24 cellular contexts compared by ENCODE assay signal in the genomic region with DNA sequence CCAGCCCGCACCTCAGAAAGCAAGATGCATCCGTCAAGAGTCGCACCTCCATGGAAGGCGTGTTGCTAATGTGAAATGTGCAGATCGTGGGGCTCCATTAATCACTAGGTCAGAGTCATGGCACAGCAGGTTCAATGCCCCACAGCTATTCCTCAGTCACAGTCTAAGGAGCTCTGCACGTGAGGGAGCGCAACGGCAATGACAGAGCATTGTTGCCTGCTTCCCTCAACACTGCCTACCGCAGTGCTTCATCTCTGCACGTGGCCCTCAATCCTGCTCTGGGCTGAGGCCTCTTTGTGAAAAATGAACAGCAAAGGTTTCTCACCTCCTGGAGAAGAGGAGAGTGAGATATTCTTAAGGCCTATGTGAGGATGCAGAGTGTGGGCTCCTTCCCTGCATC.
A peak's percentile ranks its signal among the peaks of the same experiment; 100 is the strongest.
DNase-seq lines count a peak whose midpoint lies in the region; ATAC-seq and TF ChIP-seq lines count a peak whose summit lies in the region.
"Had no signal": no experiment of that assay in that cellular context is flagged by ENCODE, and none has a peak within 500 bp of the region (broad histone marks: within the 10 kb centered on the region; RNA-seq: fewer than 3 reads in every experiment).

No MANE protein-coding gene starts in this region.

- TF ChIP-seq EP300 in esophagus muscularis mucosa (IDR thresholded peaks at IDR 0.05): no peak

- no peaks in the 10 kb centered on the region for H3K27me3 Mint-ChIP-seq in osteocyte (ENCODE audit: unreplicated experiment)

- 97% methylated on average over 10 of the region's 10 CpGs for WGBS in GM23248 (ENCODE audit: low coverage in 1 of 2, low lambda C conversion rate in 2 of 2, missing lambda C conversion rate in 2 of 2), 2 experiments
- 86% methylated on average over 10 of the region's 10 CpGs for WGBS in esophagus muscularis mucosa

- no peak overlapping the region for H3K9ac ChIP-seq in GM23248
- H3K9ac ChIP-seq: SK-N-SH had no signal

- no peak for TF ChIP-seq POLR2A in esophagus muscularis mucosa (IDR thresholded peaks at IDR 0.05; ENCODE audit: low read depth)

- in situ Hi-C loops in GM23248 (cut with MboI): no loop called here

- H3K4me1 ChIP-seq in GM23248 (ENCODE audit: insufficient read depth) (peaks cover 44% of the 10 kb centered on the region), RWPE2 (ENCODE audit: insufficient read depth, poor library complexity, severe bottlenecking) (peaks cover 34% of the 10 kb centered on the region), esophagus muscularis mucosa (no peaks in the 10 kb centered on the region)
- H3K4me1 ChIP-seq: A549, Peyer's patch had no signal

- no peaks in the 10 kb centered on the region for H3K36me3 Mint-ChIP-seq in osteocyte (ENCODE audit: unreplicated experiment)
- H3K36me3 Mint-ChIP-seq: CD4-positive, alpha-beta memory T cell had no signal

- no peaks in the 10 kb centered on the region for H3K79me2 ChIP-seq in GM23248 (ENCODE audit: insufficient read depth)

- H3K27ac Mint-ChIP-seq in osteocyte (ENCODE audit: unreplicated experiment): no peak overlapping the region
- H3K27ac Mint-ChIP-seq: CD4-positive, alpha-beta memory T cell had no signal

- H3K4me2 ChIP-seq in GM23248 (ENCODE audit: unreplicated experiment): no peak overlapping the region
- H3K4me2 ChIP-seq: A549, SK-N-SH had no signal

- peak overlapping the region; percentile 98 for H3K27ac ChIP-seq in GM23248
- peak overlapping the region; percentile 90 for H3K27ac ChIP-seq in RWPE2 (ENCODE audit: poor library complexity, severe bottlenecking)
- H3K27ac ChIP-seq in esophagus muscularis mucosa (replicated peaks in 1 of 4): no peak overlapping the region
- H3K27ac ChIP-seq: A549, Peyer's patch had no signal

- H3K27me3 ChIP-seq in GM23248 (replicated peaks; ENCODE audit: insufficient read depth) (no peaks in the 10 kb centered on the region), RWPE2 (ENCODE audit: insufficient read depth, poor library complexity, severe bottlenecking) (no peaks in the 10 kb centered on the region), esophagus muscularis mucosa (peaks cover 0 to 9% (median 0%) of the 10 kb centered on the region in 4 donors)
- H3K27me3 ChIP-seq: MG63, Peyer's patch had no signal

- intact Hi-C loops in esophagus muscularis mucosa (cut with DNase I): no loop called here

- TF ChIP-seq CTCF in RWPE2 (IDR thresholded peaks at IDR 0.05; ENCODE audit: poor library complexity, severe bottlenecking): no peak
- no peak for TF ChIP-seq CTCF in esophagus muscularis mucosa (IDR thresholded peaks at IDR 0.05)
- no peak for TF ChIP-seq CTCF in osteocyte (IDR thresholded peaks at IDR 0.05)

- H3K4me3 Mint-ChIP-seq in osteocyte (ENCODE audit: unreplicated experiment): no peak overlapping the region
- H3K4me3 Mint-ChIP-seq: CD4-positive, alpha-beta memory T cell had no signal

- ATAC-seq in RWPE2 (ENCODE audit: low read depth) (no peak), HG02840 (IDR thresholded peaks at IDR 0.05; ENCODE audit: low FRiP score, unreplicated experiment) (no peak), GM21529 (IDR thresholded peaks at IDR 0.05; ENCODE audit: unreplicated experiment) (no peak)
- ATAC-seq: A549 had no signal

- H4K20me1 ChIP-seq in GM23248 (ENCODE audit: insufficient read depth): no peaks in the 10 kb centered on the region

- no peaks in the 10 kb centered on the region for H3K4me1 Mint-ChIP-seq in osteocyte (ENCODE audit: unreplicated experiment)
- H3K4me1 Mint-ChIP-seq: CD4-positive, alpha-beta memory T cell had no signal

- no peaks in the 10 kb centered on the region for H3K36me3 ChIP-seq in GM23248 (ENCODE audit: low read depth)
- H3K36me3 ChIP-seq in RWPE2 (ENCODE audit: low read depth): no peaks in the 10 kb centered on the region
- H3K36me3 ChIP-seq in esophagus muscularis mucosa: no peaks in the 10 kb centered on the region
- H3K36me3 ChIP-seq: MG63, Peyer's patch had no signal

- no peaks in the 10 kb centered on the region for H3K9me3 ChIP-seq in GM23248 (ENCODE audit: low read depth)
- H3K9me3 ChIP-seq in RWPE2 (ENCODE audit: severe bottlenecking): no peaks in the 10 kb centered on the region
- no peaks in the 10 kb centered on the region for H3K9me3 ChIP-seq in esophagus muscularis mucosa
- H3K9me3 ChIP-seq: A549, MG63, Peyer's patch, SK-N-SH had no signal

- H3K9me2 ChIP-seq in GM23248 (ENCODE audit: insufficient read depth): no peaks in the 10 kb centered on the region; the same call in 1 of the 2 replicates
- H3K9me2 ChIP-seq: SK-N-SH had no signal

- peaks cover 39% of the 10 kb centered on the region for H3F3A ChIP-seq in GM23248 (ENCODE audit: insufficient read depth)

- H3K4me3 ChIP-seq in GM23248 (no peak overlapping the region), RWPE2 (ENCODE audit: severe bottlenecking) (no peak overlapping the region), esophagus muscularis mucosa (no peak overlapping the region)
- H3K4me3 ChIP-seq: A549, MG63, Peyer's patch had no signal

- peaks cover 7% of the 10 kb centered on the region for H3K9me3 Mint-ChIP-seq in osteocyte (ENCODE audit: unreplicated experiment)

- H2AFZ ChIP-seq in GM23248: no peak overlapping the region

- DNase-seq in GM23248 (no peak), RWPE2 (ENCODE audit: low spot score) (no peak), esophagus muscularis mucosa (ENCODE audit: extremely low spot score) (peak; percentile 50), osteocyte (ENCODE audit: extremely low spot score, unreplicated experiment) (peak; percentile 67), DMS 273 treated with DMSO at 0.1 percent for 48 hours (lab: John Stamatoyannopoulos, UW) (no peak)
- DNase-seq: C1 segment of cervical spinal cord; CD4-positive, alpha-beta memory T cell; COR-L47; DMS79 treated with DMSO at 0.1 percent for 48 hours; GF-D8; KG1; MG63; NCI-H1694; NCI-H2029 treated with DMSO at 0.1 percent for 48 hours; NCI-H446 treated with DMSO at 0.1 percent for 48 hours; NCI-H526; NCI-H82; Peyer's patch; SIG-M5; SK-N-SH; SW 1271 had no signal

Comparison
In these comparisons a context has a peak if more than half of its experiments do, and no peak if none do; other contexts are left out.
1. DNase-seq: peak in esophagus muscularis mucosa (single experiment) and osteocyte (single experiment); none in GM23248 (single experiment), RWPE2 (single experiment) and DMS 273 treated with DMSO at 0.1 percent for 48 hours (single experiment).
2. H3K27ac ChIP-seq: peak in GM23248 (single experiment) and RWPE2 (single experiment); none in esophagus muscularis mucosa (0 of 4).